8 cellular contexts compared by ENCODE assay signal in genomic region chr9:95509851-95510529, GRCh38. TPM values are rescaled to one million over a fixed set of nuclear protein-coding genes. Genes with fewer than 3 reads are reported as not detected.
DNase-seq lines count a peak whose midpoint lies in the region; TF ChIP-seq lines count a peak whose summit lies in the region.

No MANE protein-coding gene starts in this region.

- peak overlapping the region; percentile 80 to 99 (median 92) for H3K4me3 Mint-ChIP-seq in CD4-positive, alpha-beta memory T cell

- peak overlapping the region; percentile 4 for H3K27ac ChIP-seq in CD4-positive, alpha-beta memory T cell (ENCODE audit: low read depth, low read length)
- H3K27ac ChIP-seq in HUES64 (ENCODE audit: low read depth, low read length) (peak overlapping the region; percentile 90; the same call in 1 of the 2 replicates), ascending aorta (peak overlapping the region; percentile 73 to 78), substantia nigra (ENCODE audit: low read depth, low read length, poor library complexity, severe bottlenecking) (peak overlapping the region; percentile 96)

- H3K4me1 ChIP-seq in CD4-positive, alpha-beta memory T cell (ENCODE audit: insufficient read depth, low read length), result peaks cover 39% of the 10 kb centered on the region
- peaks cover 40% of the 10 kb centered on the region for H3K4me1 ChIP-seq in HUES64 (ENCODE audit: insufficient read depth, low read length)
- peaks cover 6 to 7% of the 10 kb centered on the region in 2 donors for H3K4me1 ChIP-seq in ascending aorta

- peaks cover 21 to 75% (median 33%) of the 10 kb centered on the region in 4 donors for H3K4me1 Mint-ChIP-seq in CD4-positive, alpha-beta memory T cell

- under 1% methylated on average over 23 of the region's 29 CpGs for WGBS in HUES64

- no peaks in the 10 kb centered on the region for H3K9me3 ChIP-seq in CD4-positive, alpha-beta memory T cell (ENCODE audit: control insufficient read depth in 1 of 2, low read length in 2 of 2)
- H3K9me3 ChIP-seq in HUES64 (ENCODE audit: insufficient read depth, low read depth, low read length) (no peaks in the 10 kb centered on the region), ascending aorta (no peaks in the 10 kb centered on the region)

- H3K27me3 ChIP-seq in CD4-positive, alpha-beta memory T cell (ENCODE audit: insufficient read depth, low read length), result peaks cover 4% of the 10 kb centered on the region
- H3K27me3 ChIP-seq in HUES64 (ENCODE audit: insufficient read depth, low read length) (peaks cover 43% of the 10 kb centered on the region), ascending aorta (no peaks in the 10 kb centered on the region), kidney epithelial cell (ENCODE audit: control insufficient read depth, insufficient read depth, low read length) (no peaks in the 10 kb centered on the region)

- intact Hi-C loops in CD4-positive, alpha-beta memory T cell (cut with micrococcal nuclease), result loop anchor here (1.0 to 5.0 kb wide), 5 partner anchors 193 to 907 kb away; partner anchors contain the start of genes FANCC and ZNF367
- intact Hi-C loops in ascending aorta (cut with DNase I), result loop anchor here (1.0 to 10.0 kb wide), 9 partner anchors 193 to 1935 kb away; partner anchors contain the start of genes CDC14B, ERCC6L2, FANCC and PHF2

- DNase-seq in CD4-positive, alpha-beta memory T cell, result peak in 2 of 5 donors; percentile 3 to 5
- DNase-seq in ascending aorta (ENCODE audit: low spot score in 2 of 2), result peak in 1 of 2 donors; percentile 69
- no peak for DNase-seq in kidney epithelial cell (ENCODE audit: low read depth)
- peak in 9 of 49 donors; percentile 18 to 55 (median 28) for DNase-seq in substantia nigra (lab: John Stamatoyannopoulos, UW)
- DNase-seq in DMS153 (lab: John Stamatoyannopoulos, UW), result no peak
- DNase-seq in HPDE6-E6E7 (ENCODE audit: extremely low spot score), result no peak
- DNase-seq in UCSD-AML1 (lab: John Stamatoyannopoulos, UW; ENCODE audit: unreplicated experiment), result no peak

- H3K9me3 Mint-ChIP-seq in CD4-positive, alpha-beta memory T cell, result peaks cover 0 to 4% (median 0%) of the 10 kb centered on the region in 8 donors

- H3K27me3 Mint-ChIP-seq in CD4-positive, alpha-beta memory T cell, result peaks cover 7 to 13% of the 10 kb centered on the region in 2 donors

- H3K36me3 Mint-ChIP-seq in CD4-positive, alpha-beta memory T cell, result peaks cover 0 to 25% of the 10 kb centered on the region in 2 donors

- POLR2A ChIA-PET in CD4-positive, alpha-beta memory T cell (lab: Charles Lee; ENCODE audit: partially characterized antibody), result interaction anchor here (1.0 to 6.6 kb wide), 5 partner anchors 15 to 47 kb away, joined by 3 to 82 read pairs (median 6); no protein-coding TSS in a partner anchor

- peak overlapping the region; percentile 37 to 46 for H3K4me3 ChIP-seq in CD4-positive, alpha-beta memory T cell (ENCODE audit: low read length in 2 of 2)
- H3K4me3 ChIP-seq in HUES64 (ENCODE audit: low read length) (peak overlapping the region; percentile 79), ascending aorta (peak overlapping the region; percentile 85 to 86), kidney epithelial cell (ENCODE audit: low read depth, low read length) (peak overlapping the region; percentile 65)

- peak overlapping the region; percentile 74 to 95 (median 90) for H3K27ac Mint-ChIP-seq in CD4-positive, alpha-beta memory T cell

- CTCF ChIA-PET in CD4-positive, alpha-beta memory T cell (lab: Charles Lee; ENCODE audit: partially characterized antibody), result no interaction called here

- H3K36me3 ChIP-seq in CD4-positive, alpha-beta memory T cell (ENCODE audit: insufficient read depth, low read length), result no peaks in the 10 kb centered on the region
- no peaks in the 10 kb centered on the region for H3K36me3 ChIP-seq in HUES64 (ENCODE audit: insufficient read depth, low read length)
- H3K36me3 ChIP-seq in ascending aorta, result no peaks in the 10 kb centered on the region
- H3K36me3 ChIP-seq in kidney epithelial cell (ENCODE audit: control insufficient read depth, insufficient read depth, low read length), result no peaks in the 10 kb centered on the region

- TF ChIP-seq CTCF in ascending aorta (IDR thresholded peaks at IDR 0.05), result no peak
- no peak for TF ChIP-seq CTCF in kidney epithelial cell (IDR thresholded peaks at IDR 0.05; ENCODE audit: insufficient read depth, low read length, poor library complexity, severe bottlenecking)

- H3K9ac ChIP-seq in HUES64 (ENCODE audit: low read depth, low read length), result peak overlapping the region; percentile 64

RNA-seq across cellular contexts. Expression of gene PTCH1, which starts 6.8 kb away (rescaled TPM):
- 10 to 100 TPM; 18.8 to 23.0 TPM for total RNA-seq in CD4-positive, alpha-beta memory T cell
- 10 to 100 TPM in 1 of 2 donors, 1 to 10 TPM in 1; 2.7 to 13.5 TPM for polyA plus RNA-seq in CD4-positive, alpha-beta memory T cell
- 13.8 TPM for polyA plus RNA-seq in HUES64 (2013, experiment 1 of 2)
- 13.1 TPM for polyA plus RNA-seq in HUES64 (2013, experiment 2 of 2)
- total RNA-seq in ascending aorta (25.2 TPM), kidney epithelial cell (2.8 and 7.3 TPM in 2 replicates)

Comparison
In these comparisons a context has a peak if more than half of its experiments do, and no peak if none do; other contexts are left out.
1. H3K27ac ChIP-seq: peak in every context shown above with its lines; median percentile 96 in substantia nigra; 90 in HUES64; 76 in ascending aorta; 4 in CD4-positive, alpha-beta memory T cell.